In the genomic region with DNA sequence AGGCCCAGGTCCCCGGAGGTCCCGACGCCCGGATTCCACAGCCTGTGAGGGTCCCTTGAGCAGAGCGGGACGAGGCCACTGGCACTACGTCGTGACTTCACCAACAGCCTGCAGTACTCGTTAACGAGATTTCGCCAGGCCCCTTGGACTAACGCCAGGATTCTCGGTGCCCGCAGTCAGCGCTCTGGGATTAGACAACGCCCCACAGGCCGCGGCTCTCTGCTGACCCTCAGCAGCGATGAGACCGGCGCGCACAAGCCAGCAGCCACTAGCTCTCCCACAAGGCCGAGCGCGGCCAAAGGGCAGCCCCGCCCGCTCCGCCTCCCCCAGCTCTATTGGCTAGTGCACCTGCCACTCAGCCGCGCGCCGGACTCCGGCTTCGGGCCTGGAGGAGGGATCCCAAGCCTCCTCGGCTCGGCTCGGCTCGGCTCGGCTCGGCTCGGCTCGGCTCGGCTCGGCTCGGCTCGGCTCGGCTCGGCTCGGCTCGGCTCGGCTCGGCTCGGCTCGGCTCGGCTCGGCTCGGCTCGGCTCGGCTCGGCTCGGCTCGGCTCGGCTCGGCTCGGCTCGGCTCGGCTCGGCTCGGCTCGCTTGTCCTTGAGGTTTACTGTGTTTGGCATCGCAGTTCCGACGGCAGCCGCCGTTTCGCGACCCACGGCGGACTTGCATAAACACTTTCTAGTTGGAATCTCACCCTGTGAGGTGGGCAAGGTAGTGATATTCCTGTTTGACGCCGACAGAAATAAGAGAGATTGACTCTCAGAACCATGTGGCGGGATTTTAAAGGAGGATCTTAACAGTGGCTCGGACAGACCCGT, we compare ENCODE assay signal across 8 cellular contexts.
DNase-seq lines count a peak whose midpoint lies in the region; ATAC-seq, FAIRE-seq and TF ChIP-seq lines count a peak whose summit lies in the region.

No MANE protein-coding gene starts in this region.

- H3K27ac ChIP-seq in foreskin keratinocyte, result peak overlapping the region; percentile 97
- H3K27ac ChIP-seq in neural progenitor cell, result peak overlapping the region; percentile 90

- peaks cover 14% of the 10 kb centered on the region for H3F3A ChIP-seq in neural progenitor cell (ENCODE audit: low read depth)

- H3K27ac Mint-ChIP-seq in neural progenitor cell, result peak overlapping the region; percentile 96

- peak overlapping the region; percentile 66 for H3K9ac ChIP-seq in neural progenitor cell

- FAIRE-seq in H54 (lab: Jason Lieb, UNC), result no peak

- DNase-seq in ELR (ENCODE audit: low read depth), result peak; percentile 95
- peak; percentile 79 for DNase-seq in H54 (ENCODE audit: insufficient read length, low spot score)
- peak; percentile 98 for DNase-seq in LoVo (ENCODE audit: low spot score)
- DNase-seq in activated gamma-delta T cell treated with anti-CD3 and anti-CD28 coated beads, Interleukin-2, amount 50 U/mL, for 16 hours (ENCODE audit: low read depth), result peak; percentile 89
- DNase-seq in foreskin keratinocyte, result peak; percentile 66 to 86
- peak; percentile 98 for DNase-seq in neural progenitor cell (ENCODE audit: low spot score)
- peak; percentile 87 for DNase-seq in stromal cell of bone marrow (ENCODE audit: low read depth)

- H3K9me3 ChIP-seq in neural progenitor cell (ENCODE audit: low read depth), result no peaks in the 10 kb centered on the region

- no peaks in the 10 kb centered on the region for H3K9me3 Mint-ChIP-seq in neural progenitor cell

- no peaks in the 10 kb centered on the region for H3K79me2 ChIP-seq in neural progenitor cell (ENCODE audit: low read depth)

- TF ChIP-seq CTCF in foreskin keratinocyte (conservative IDR thresholded peaks at IDR 0.05) (no peak), neural progenitor cell (IDR thresholded peaks at IDR 0.05) (no peak)

- H3K4me2 ChIP-seq in neural progenitor cell, result peak overlapping the region; percentile 83

- no peaks in the 10 kb centered on the region for H3K27me3 Mint-ChIP-seq in neural progenitor cell (ENCODE audit: insufficient read depth, low read depth)

- peak overlapping the region; percentile 93 for H2AFZ ChIP-seq in neural progenitor cell (replicated peaks)

- peak overlapping the region; percentile 51 for H3K4me3 ChIP-seq in neural progenitor cell

- no peaks in the 10 kb centered on the region for H3K27me3 ChIP-seq in foreskin keratinocyte
- H3K27me3 ChIP-seq in neural progenitor cell, result no peaks in the 10 kb centered on the region

- TF ChIP-seq POLR2A in H54 (IDR thresholded peaks at IDR 0.05; ENCODE audit: low read depth, low read length) (peak; percentile 85), Raji (IDR thresholded peaks at IDR 0.05; ENCODE audit: insufficient read depth, low read depth, low read length) (peak; percentile 92)

- peak overlapping the region; percentile 89 for H3K4me3 Mint-ChIP-seq in neural progenitor cell

- H3K36me3 ChIP-seq in neural progenitor cell, result no peaks in the 10 kb centered on the region

- H3K4me1 ChIP-seq in foreskin keratinocyte (peaks cover 20% of the 10 kb centered on the region), neural progenitor cell (peaks cover 21% of the 10 kb centered on the region)

- no peaks in the 10 kb centered on the region for H4K20me1 ChIP-seq in neural progenitor cell (ENCODE audit: low read depth)

- H3K4me1 Mint-ChIP-seq in neural progenitor cell, result peaks cover 36% of the 10 kb centered on the region

- peak; percentile 93 for ATAC-seq in foreskin keratinocyte

- H3K36me3 Mint-ChIP-seq in neural progenitor cell, result no peaks in the 10 kb centered on the region

Comparison
In these comparisons a context has a peak if more than half of its experiments do, and no peak if none do; other contexts are left out.
1. Peak in every context shown above with its lines: DNase-seq, ATAC-seq, H3K4me3 ChIP-seq and H3K27ac ChIP-seq.